15 cellular contexts compared by ENCODE assay signal in the genomic region with DNA sequence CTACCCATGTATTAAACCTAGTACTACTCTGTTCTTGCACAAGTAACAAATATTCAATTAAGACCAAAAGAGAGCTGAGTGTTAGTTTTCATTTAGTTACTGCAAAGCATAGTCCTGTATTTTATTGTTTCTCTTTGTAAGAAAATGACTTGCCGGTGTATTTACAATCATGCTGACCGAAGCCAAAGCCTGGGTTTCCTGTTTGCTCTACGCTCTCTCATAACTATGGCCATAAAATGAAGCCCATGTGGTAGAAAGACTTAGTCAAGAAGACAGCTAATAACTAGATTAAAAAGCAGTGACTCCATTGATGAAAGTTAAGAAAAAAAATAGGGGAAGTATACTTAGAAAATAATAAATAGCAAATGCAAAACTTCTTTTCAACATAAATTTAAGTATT.
DNase-seq lines count a peak whose midpoint lies in the region; ATAC-seq and TF ChIP-seq lines count a peak whose summit lies in the region.
"Had no signal": no experiment of that assay in that cellular context is flagged by ENCODE, and none has a peak within 500 bp of the region (broad histone marks: within the 10 kb centered on the region; RNA-seq: fewer than 3 reads in every experiment).

No MANE protein-coding gene starts in this region.

- H3K23ac ChIP-seq in mesenchymal stem cell (ENCODE audit: low read length in 2 of 2): no peak overlapping the region

- H3K4me1 ChIP-seq in endocrine pancreas (ENCODE audit: control insufficient read depth, insufficient read depth, low read length) (peaks cover 20% of the 10 kb centered on the region), mesenchymal stem cell (ENCODE audit: control insufficient read depth, insufficient read depth, low read depth, low read length) (no peaks in the 10 kb centered on the region)
- no peaks in the 10 kb centered on the region for H3K4me1 ChIP-seq in naive thymus-derived CD4-positive, alpha-beta T cell (ENCODE audit: control insufficient read depth in 2 of 2, insufficient read depth in 2 of 2, low read length in 2 of 2)
- H3K4me1 ChIP-seq: HAP-1 had no signal

- no peak for TF ChIP-seq CTCF in GM12865 (IDR thresholded peaks at IDR 0.05; ENCODE audit: insufficient read depth, low read depth, low read length, missing control alignments)

- H3K36me3 Mint-ChIP-seq in activated CD4-positive, alpha-beta T cell treated with anti-CD3 and anti-CD28 coated beads, Interleukin-2, amount 10 ng/mL, durations not matched to agents 7 days and 5 days (ENCODE audit: low read depth): no peaks in the 10 kb centered on the region
- H3K36me3 Mint-ChIP-seq in naive thymus-derived CD4-positive, alpha-beta T cell: no peaks in the 10 kb centered on the region
- H3K36me3 Mint-ChIP-seq: IgD-negative memory B cell had no signal

- H2BK12ac ChIP-seq in mesenchymal stem cell (ENCODE audit: low read length in 2 of 2): no peak overlapping the region

- H3K9me3 ChIP-seq in endocrine pancreas (ENCODE audit: control insufficient read depth, low read length) (no peaks in the 10 kb centered on the region), mesenchymal stem cell (ENCODE audit: control insufficient read depth, low read length) (no peaks in the 10 kb centered on the region)
- H3K9me3 ChIP-seq in naive thymus-derived CD4-positive, alpha-beta T cell (ENCODE audit: control insufficient read depth in 2 of 3, low read length in 3 of 3): no peaks in the 10 kb centered on the region
- H3K9me3 ChIP-seq: HAP-1 had no signal

- H4K91ac ChIP-seq in mesenchymal stem cell (ENCODE audit: low read length): no peak overlapping the region

- H3K9ac ChIP-seq in endocrine pancreas (ENCODE audit: control insufficient read depth, insufficient read depth, low read length): no peak overlapping the region
- H3K9ac ChIP-seq in mesenchymal stem cell (ENCODE audit: low read length): no peak overlapping the region

- no peaks in the 10 kb centered on the region for H3K4me1 Mint-ChIP-seq in activated CD4-positive, alpha-beta T cell treated with anti-CD3 and anti-CD28 coated beads, Interleukin-2, amount 10 ng/mL, durations not matched to agents 7 days and 5 days
- no peaks in the 10 kb centered on the region for H3K4me1 Mint-ChIP-seq in naive thymus-derived CD4-positive, alpha-beta T cell
- H3K4me1 Mint-ChIP-seq: B cell, IgD-negative memory B cell had no signal

- H2BK120ac ChIP-seq in mesenchymal stem cell (ENCODE audit: low read depth, low read length): no peak overlapping the region

- DNase-seq in GM12865 (ENCODE audit: low read depth) (peak; percentile 18), NCI-H69 (lab: John Stamatoyannopoulos, UW) (peak; percentile 10), mesenchymal stem cell (peak; percentile 19), SKM-1 treated with dmso at 0.1 percent for 144 hours (lab: John Stamatoyannopoulos, UW; ENCODE audit: unreplicated experiment) (no peak)
- no peak for DNase-seq in activated CD4-positive, alpha-beta T cell treated with anti-CD3 and anti-CD28 coated beads, Interleukin-2, amount 10 ng/mL, durations not matched to agents 7 days and 5 days
- no peak for DNase-seq in naive thymus-derived CD4-positive, alpha-beta T cell
- DNase-seq: CD4-positive, alpha-beta T cell; COR-L47; GOT3 had no signal

- H3K9me3 Mint-ChIP-seq in activated CD4-positive, alpha-beta T cell treated with anti-CD3 and anti-CD28 coated beads, Interleukin-2, amount 10 ng/mL, durations not matched to agents 7 days and 5 days: no peaks in the 10 kb centered on the region
- peaks cover 0 to 2% (median 0%) of the 10 kb centered on the region in 11 donors for H3K9me3 Mint-ChIP-seq in naive thymus-derived CD4-positive, alpha-beta T cell
- H3K9me3 Mint-ChIP-seq: CD4-positive, alpha-beta T cell; IgD-negative memory B cell had no signal

- H3K4me3 ChIP-seq in GM12865 (ENCODE audit: low read depth, low read length): no peak overlapping the region
- H3K4me3 ChIP-seq in endocrine pancreas (ENCODE audit: control insufficient read depth, insufficient read depth, low read length): peak overlapping the region; percentile 30
- no peak overlapping the region for H3K4me3 ChIP-seq in mesenchymal stem cell (ENCODE audit: insufficient read depth in 1 of 2, low read depth in 1 of 2, low read length in 2 of 2)
- H3K4me3 ChIP-seq in naive thymus-derived CD4-positive, alpha-beta T cell (ENCODE audit: low read length): no peak overlapping the region
- H3K4me3 ChIP-seq: GM12878, HAP-1 had no signal

- H4K8ac ChIP-seq in mesenchymal stem cell (ENCODE audit: low read length): no peak overlapping the region

- H3K36me3 ChIP-seq in endocrine pancreas (ENCODE audit: control insufficient read depth, insufficient read depth, low read length): no peaks in the 10 kb centered on the region
- no peaks in the 10 kb centered on the region for H3K36me3 ChIP-seq in mesenchymal stem cell (ENCODE audit: control insufficient read depth in 1 of 2, insufficient read depth in 2 of 2, low read depth in 1 of 2, low read length in 2 of 2)
- no peaks in the 10 kb centered on the region for H3K36me3 ChIP-seq in naive thymus-derived CD4-positive, alpha-beta T cell (ENCODE audit: control insufficient read depth in 2 of 3, insufficient read depth in 3 of 3, low read length in 3 of 3)
- H3K36me3 ChIP-seq: HAP-1 had no signal

- H3K14ac ChIP-seq in mesenchymal stem cell (ENCODE audit: low read length in 2 of 2): no peak overlapping the region

- H3K18ac ChIP-seq in mesenchymal stem cell (ENCODE audit: low read depth in 1 of 2, low read length in 2 of 2): no peak overlapping the region

- H2BK15ac ChIP-seq in mesenchymal stem cell (ENCODE audit: low read depth, poor library complexity, severe bottlenecking): no peak overlapping the region

- 11% methylated on average over 2 of the region's 3 CpGs for WGBS in mesenchymal stem cell

- intact Hi-C loops in naive thymus-derived CD4-positive, alpha-beta T cell (cut with micrococcal nuclease): no loop called here

- H3K27me3 ChIP-seq in endocrine pancreas (ENCODE audit: control insufficient read depth, insufficient read depth, low read length) (no peaks in the 10 kb centered on the region), mesenchymal stem cell (ENCODE audit: control insufficient read depth in 1 of 2, insufficient read depth in 1 of 2, low read length in 2 of 2) (no peaks in the 10 kb centered on the region)
- no peaks in the 10 kb centered on the region for H3K27me3 ChIP-seq in naive thymus-derived CD4-positive, alpha-beta T cell (ENCODE audit: control insufficient read depth in 2 of 2, insufficient read depth in 2 of 2, low read length in 2 of 2)

- no peak overlapping the region for H3K27ac ChIP-seq in mesenchymal stem cell (ENCODE audit: low read length, poor library complexity, severe bottlenecking)
- no peak overlapping the region for H3K27ac ChIP-seq in naive thymus-derived CD4-positive, alpha-beta T cell (ENCODE audit: low read depth, low read length)

- no peak overlapping the region for H3K4ac ChIP-seq in mesenchymal stem cell (ENCODE audit: low read depth in 1 of 2, low read length in 2 of 2)

- H2AK5ac ChIP-seq in mesenchymal stem cell (ENCODE audit: low read length, severe bottlenecking): no peak overlapping the region

- H3K4me3 Mint-ChIP-seq in activated CD4-positive, alpha-beta T cell treated with anti-CD3 and anti-CD28 coated beads, Interleukin-2, amount 10 ng/mL, durations not matched to agents 7 days and 5 days: no peak overlapping the region
- H3K4me3 Mint-ChIP-seq in naive thymus-derived CD4-positive, alpha-beta T cell: no peak overlapping the region
- H3K4me3 Mint-ChIP-seq: B cell; CD4-positive, alpha-beta T cell; IgD-negative memory B cell had no signal

- no peak for ATAC-seq in GM18520 (IDR thresholded peaks at IDR 0.05; ENCODE audit: unreplicated experiment)
- no peak for ATAC-seq in naive thymus-derived CD4-positive, alpha-beta T cell
- ATAC-seq: GM12878 had no signal

- no peaks in the 10 kb centered on the region for H3K79me1 ChIP-seq in mesenchymal stem cell (replicated peaks; ENCODE audit: low read length, poor library complexity, severe bottlenecking)

- POLR2A ChIA-PET in activated CD4-positive, alpha-beta T cell treated with anti-CD3 and anti-CD28 coated beads, Interleukin-2, amount 10 ng/mL, durations not matched to agents 7 days and 5 days (lab: Charles Lee): no interaction called here
- POLR2A ChIA-PET in naive thymus-derived CD4-positive, alpha-beta T cell (lab: Charles Lee): no interaction called here

- no peak overlapping the region for H2AFZ ChIP-seq in mesenchymal stem cell (ENCODE audit: low read depth, low read length)

- H3K27me3 Mint-ChIP-seq in activated CD4-positive, alpha-beta T cell treated with anti-CD3 and anti-CD28 coated beads, Interleukin-2, amount 10 ng/mL, durations not matched to agents 7 days and 5 days: no peaks in the 10 kb centered on the region
- peaks cover 0 to 24% (median 9%) of the 10 kb centered on the region in 5 donors for H3K27me3 Mint-ChIP-seq in naive thymus-derived CD4-positive, alpha-beta T cell
- H3K27me3 Mint-ChIP-seq: B cell; CD4-positive, alpha-beta T cell had no signal

- H2BK5ac ChIP-seq in mesenchymal stem cell (ENCODE audit: low read depth, low read length, poor library complexity, severe bottlenecking): no peak overlapping the region

- no peak overlapping the region for H3K4me2 ChIP-seq in mesenchymal stem cell (ENCODE audit: low read length, poor library complexity, severe bottlenecking)

- CTCF ChIA-PET in activated CD4-positive, alpha-beta T cell treated with anti-CD3 and anti-CD28 coated beads, Interleukin-2, amount 10 ng/mL, durations not matched to agents 7 days and 5 days (lab: Charles Lee): no interaction called here
- CTCF ChIA-PET in naive thymus-derived CD4-positive, alpha-beta T cell (lab: Charles Lee): interaction anchor here (0.7 kb wide), 1 partner anchor 67 kb away, joined by 5 read pairs; no protein-coding TSS in a partner anchor

- no peak overlapping the region for H3K27ac Mint-ChIP-seq in activated CD4-positive, alpha-beta T cell treated with anti-CD3 and anti-CD28 coated beads, Interleukin-2, amount 10 ng/mL, durations not matched to agents 7 days and 5 days
- no peak overlapping the region for H3K27ac Mint-ChIP-seq in naive thymus-derived CD4-positive, alpha-beta T cell
- H3K27ac Mint-ChIP-seq: B cell; CD4-positive, alpha-beta T cell; IgD-negative memory B cell had no signal

Comparison
In these comparisons a context has a peak if more than half of its experiments do, and no peak if none do; other contexts are left out.
1. DNase-seq: peak in GM12865 (single experiment), NCI-H69 (single experiment) and mesenchymal stem cell (single experiment); none in activated CD4-positive, alpha-beta T cell treated with anti-CD3 and anti-CD28 coated beads, Interleukin-2, amount 10 ng/mL, durations not matched to agents 7 days and 5 days (single experiment), naive thymus-derived CD4-positive, alpha-beta T cell (0 of 9) and SKM-1 treated with dmso at 0.1 percent for 144 hours (single experiment).